25 cellular contexts compared by ENCODE assay signal in the genomic region with DNA sequence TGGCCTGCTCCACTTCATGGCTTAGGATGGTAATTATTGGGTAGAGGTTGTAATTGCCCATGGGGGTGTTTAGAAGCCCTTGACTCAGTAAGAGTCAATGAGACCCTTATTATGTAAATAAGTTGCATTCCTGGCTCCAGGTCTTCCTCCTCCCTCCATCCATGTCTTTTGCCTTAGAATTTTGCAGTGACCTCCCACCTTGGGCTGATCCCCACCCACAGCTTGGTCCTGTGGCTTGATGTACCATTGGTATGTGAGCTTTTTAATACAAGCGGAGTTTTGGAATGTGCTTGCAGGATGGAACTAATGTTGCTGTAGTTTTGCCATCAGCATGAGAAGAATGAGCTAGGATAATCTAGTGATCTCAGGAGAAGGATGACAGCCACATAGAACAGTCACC.
DNase-seq lines count a peak whose midpoint lies in the region; ATAC-seq and TF ChIP-seq lines count a peak whose summit lies in the region.
"Had no signal": no experiment of that assay in that cellular context is flagged by ENCODE, and none has a peak within 500 bp of the region (broad histone marks: within the 10 kb centered on the region; RNA-seq: fewer than 3 reads in every experiment).

No MANE protein-coding gene starts in this region.

- no peak overlapping the region for H3K18ac ChIP-seq in trophoblast cell (ENCODE audit: low read length)

- peak overlapping the region in 1 of 4 donors; percentile 6 for H3K4me3 Mint-ChIP-seq in CD4-positive, CD25-positive, alpha-beta regulatory T cell
- no peak overlapping the region for H3K4me3 Mint-ChIP-seq in activated CD4-positive, alpha-beta T cell treated with anti-CD3 and anti-CD28 coated beads, Interleukin-2, amount 10 ng/mL, durations not matched to agents 7 days and 5 days
- H3K4me3 Mint-ChIP-seq: activated naive CD8-positive, alpha-beta T cell had no signal

- H3K4me1 ChIP-seq in CD4-positive, CD25-positive, alpha-beta regulatory T cell (ENCODE audit: control insufficient read depth, insufficient read depth, low read length, poor library complexity, severe bottlenecking): peaks cover 21% of the 10 kb centered on the region
- H3K4me1 ChIP-seq in HUES48 (ENCODE audit: control insufficient read depth, insufficient read depth, low read length) (peaks cover 18% of the 10 kb centered on the region), fibroblast of lung (ENCODE audit: control insufficient read depth, extremely low read depth, insufficient read depth, low read length) (peaks cover 14% of the 10 kb centered on the region), trophoblast cell (ENCODE audit: control insufficient read depth in 1 of 2, insufficient read depth in 2 of 2, low read length in 2 of 2) (peaks cover 17 to 33% of the 10 kb centered on the region in 2 experiments)

- H2AK5ac ChIP-seq in trophoblast cell (ENCODE audit: low read length): no peak overlapping the region

- no peak overlapping the region for H3K4me3 ChIP-seq in CD4-positive, CD25-positive, alpha-beta regulatory T cell (ENCODE audit: low read depth, low read length)
- H3K4me3 ChIP-seq in HUES48 (ENCODE audit: low read depth, low read length) (no peak overlapping the region), fibroblast of lung (replicated peaks in 1 of 4; ENCODE audit: control extremely low read depth in 1 of 4, insufficient read depth in 1 of 4, low read depth in 3 of 4, low read length in 4 of 4) (no peak overlapping the region), trophoblast cell (ENCODE audit: low read depth, low read length) (no peak overlapping the region)
- H3K4me3 ChIP-seq: GM12878, ovary had no signal

- DNase-seq in CD4-positive, CD25-positive, alpha-beta regulatory T cell: no peak
- DNase-seq in fibroblast of lung (ENCODE audit: low read depth in 2 of 2) (peak in 1 of 2 donors; percentile 42), trophoblast cell (peak in 1 of 2 donors; percentile 65), posterior vena cava (ENCODE audit: low spot score) (no peak), NOMO-1 treated with DMSO at 0.1 percent for 48 hours (lab: John Stamatoyannopoulos, UW; ENCODE audit: unreplicated experiment) (no peak)
- no peak for DNase-seq in activated CD4-positive, alpha-beta T cell treated with anti-CD3 and anti-CD28 coated beads, Interleukin-2, amount 10 ng/mL, durations not matched to agents 7 days and 5 days
- DNase-seq: activated CD4-positive, alpha-beta T cell treated with anti-CD3 and anti-CD28 coated beads, Interleukin-2, amount 50 U/mL, for 48 hours; Calu3; central memory CD4-positive, alpha-beta T cell; DND-41; NCI-H1105 treated with DMSO at 0.1 percent for 48 hours; NCI-H2029; NCI-H345; NCI-H82; ovary; PC-3; Right ventricle myocardium superior had no signal

- H4K12ac ChIP-seq in trophoblast cell (ENCODE audit: low read depth, low read length): no peak overlapping the region

- no CpG with 5 or more reads among the region's 1 CpG for WGBS in trophoblast cell (ENCODE audit: extremely low coverage, insufficient coverage, insufficient read length)

- peak overlapping the region; percentile 71 for H3K27ac ChIP-seq in CD4-positive, CD25-positive, alpha-beta regulatory T cell (ENCODE audit: insufficient read depth, low read length, poor library complexity, severe bottlenecking)
- H3K27ac ChIP-seq in HUES48 (ENCODE audit: low read depth, low read length) (peak overlapping the region; percentile 73), fibroblast of lung (ENCODE audit: insufficient read depth, low read length) (peak overlapping the region; percentile 64), trophoblast cell (ENCODE audit: low read depth, low read length) (peak overlapping the region; percentile 28)
- H3K27ac ChIP-seq: C4-2B, ovary had no signal

- peaks cover 16% of the 10 kb centered on the region for H3K36me3 ChIP-seq in CD4-positive, CD25-positive, alpha-beta regulatory T cell (ENCODE audit: control insufficient read depth, insufficient read depth, low read length)
- H3K36me3 ChIP-seq in HUES48 (ENCODE audit: control insufficient read depth, insufficient read depth, low read length): peaks cover 24% of the 10 kb centered on the region
- peaks cover 2% of the 10 kb centered on the region for H3K36me3 ChIP-seq in fibroblast of lung (ENCODE audit: control insufficient read depth, insufficient read depth, low read length)
- H3K36me3 ChIP-seq in trophoblast cell (ENCODE audit: control insufficient read depth in 1 of 2, insufficient read depth in 2 of 2, low read length in 2 of 2): peaks cover 5 to 9% of the 10 kb centered on the region in 2 experiments
- H3K36me3 ChIP-seq: ovary had no signal

- H4K91ac ChIP-seq in trophoblast cell (ENCODE audit: low read depth, low read length): no peak overlapping the region

- CTCF ChIA-PET in activated CD4-positive, alpha-beta T cell treated with anti-CD3 and anti-CD28 coated beads, Interleukin-2, amount 10 ng/mL, durations not matched to agents 7 days and 5 days (lab: Charles Lee): interaction anchor here (1.2 to 2.0 kb wide), 3 partner anchors 16 to 83 kb away, joined by 3 to 7 read pairs (median 7); a partner anchor contains a TSS

- H3K4me2 ChIP-seq in fibroblast of lung (ENCODE audit: extremely low read depth, insufficient read depth, low read length): no peak overlapping the region
- no peak overlapping the region for H3K4me2 ChIP-seq in trophoblast cell (ENCODE audit: low read length)

- peaks cover 0 to 2% (median 0%) of the 10 kb centered on the region in 7 donors for H3K9me3 Mint-ChIP-seq in CD4-positive, CD25-positive, alpha-beta regulatory T cell
- H3K9me3 Mint-ChIP-seq in activated CD4-positive, alpha-beta T cell treated with anti-CD3 and anti-CD28 coated beads, Interleukin-2, amount 10 ng/mL, durations not matched to agents 7 days and 5 days: no peaks in the 10 kb centered on the region
- H3K9me3 Mint-ChIP-seq: activated T-helper 2 cell treated with anti-CD3 and anti-CD28 coated beads, Interferon-gamma antibody, Interleukin-2, Interleukin-4, amounts not matched to agents 10 μg/mL and 5 μg/mL and 100 μg/mL, durations not matched to agents 14 hours and 24 hours and 36 hours; natural killer cell treated with Interleukin-12 subunit alpha and Interleukin-12 subunit beta and Interleukin-15 and Interleukin-18, amount 100 ng/mL, for 72 hours had no signal

- POLR2A ChIA-PET in activated CD4-positive, alpha-beta T cell treated with anti-CD3 and anti-CD28 coated beads, Interleukin-2, amount 10 ng/mL, durations not matched to agents 7 days and 5 days (lab: Charles Lee): no interaction called here

- peak overlapping the region; percentile 70 for H3K4ac ChIP-seq in trophoblast cell (ENCODE audit: low read depth, low read length)

- no peaks in the 10 kb centered on the region for H3K27me3 Mint-ChIP-seq in CD4-positive, CD25-positive, alpha-beta regulatory T cell
- no peaks in the 10 kb centered on the region for H3K27me3 Mint-ChIP-seq in activated CD4-positive, alpha-beta T cell treated with anti-CD3 and anti-CD28 coated beads, Interleukin-2, amount 10 ng/mL, durations not matched to agents 7 days and 5 days
- H3K27me3 Mint-ChIP-seq: activated naive CD8-positive, alpha-beta T cell; natural killer cell treated with Interleukin-12 subunit alpha and Interleukin-12 subunit beta and Interleukin-15 and Interleukin-18, amount 100 ng/mL, for 72 hours had no signal

- H3K27me3 ChIP-seq in CD4-positive, CD25-positive, alpha-beta regulatory T cell (ENCODE audit: control insufficient read depth, insufficient read depth, low read length): no peaks in the 10 kb centered on the region
- H3K27me3 ChIP-seq in HUES48 (ENCODE audit: control insufficient read depth, insufficient read depth, low read length): no peaks in the 10 kb centered on the region
- no peaks in the 10 kb centered on the region for H3K27me3 ChIP-seq in fibroblast of lung (ENCODE audit: control insufficient read depth, insufficient read depth, low read length)
- H3K27me3 ChIP-seq in trophoblast cell (ENCODE audit: insufficient read depth, low read length): no peaks in the 10 kb centered on the region
- H3K27me3 ChIP-seq: ovary had no signal

- no peak overlapping the region for H3K14ac ChIP-seq in trophoblast cell (ENCODE audit: low read length)

- intact Hi-C loops in posterior vena cava (cut with DNase I): no loop called here

- peaks cover 65% of the 10 kb centered on the region for H3K79me2 ChIP-seq in fibroblast of lung (ENCODE audit: control insufficient read depth, insufficient read depth, low read length)
- H3K79me2 ChIP-seq in trophoblast cell (ENCODE audit: control insufficient read depth, insufficient read depth, low read length, poor library complexity): peaks cover 2% of the 10 kb centered on the region

- no peak for TF ChIP-seq CTCF in fibroblast of lung (conservative IDR thresholded peaks at IDR 0.05 in 1 of 2, IDR thresholded peaks at IDR 0.05 in 1 of 2; ENCODE audit: low read depth in 1 of 2, low read length in 2 of 2)

- H2BK120ac ChIP-seq in trophoblast cell (ENCODE audit: insufficient read depth, low read length, poor library complexity): no peak overlapping the region

- peaks cover 20% of the 10 kb centered on the region for H3K36me3 Mint-ChIP-seq in CD4-positive, CD25-positive, alpha-beta regulatory T cell
- peaks cover 38% of the 10 kb centered on the region for H3K36me3 Mint-ChIP-seq in activated CD4-positive, alpha-beta T cell treated with anti-CD3 and anti-CD28 coated beads, Interleukin-2, amount 10 ng/mL, durations not matched to agents 7 days and 5 days (ENCODE audit: low read depth)

- no peaks in the 10 kb centered on the region for H3K9me3 ChIP-seq in CD4-positive, CD25-positive, alpha-beta regulatory T cell (ENCODE audit: control insufficient read depth in 2 of 2, low read length in 2 of 2)
- 0 out of 2 replicates have a peak, but pooled peaks cover 7% of the 10 kb centered on the region for H3K9me3 ChIP-seq in HUES48 (ENCODE audit: control insufficient read depth, insufficient read depth, low read length)
- no peaks in the 10 kb centered on the region for H3K9me3 ChIP-seq in fibroblast of lung (ENCODE audit: control insufficient read depth, insufficient read depth, low read depth, low read length)
- H3K9me3 ChIP-seq in trophoblast cell (ENCODE audit: insufficient read depth, low read depth, low read length): no peaks in the 10 kb centered on the region
- H3K9me3 ChIP-seq: ovary had no signal

- ATAC-seq in CD4-positive, CD25-positive, alpha-beta regulatory T cell (ENCODE audit: low read depth in 2 of 2): no peak
- no peak for ATAC-seq in HG03045 (IDR thresholded peaks at IDR 0.05; ENCODE audit: unreplicated experiment)
- ATAC-seq: GM12878; left lobe of liver; natural killer cell treated with Interleukin-12 subunit alpha and Interleukin-12 subunit beta and Interleukin-15 and Interleukin-18, amount 100 ng/mL, for 72 hours; PC-3 had no signal

- no peak overlapping the region for H2BK12ac ChIP-seq in trophoblast cell (ENCODE audit: low read length)

- H2AFZ ChIP-seq in fibroblast of lung (ENCODE audit: low read length) (no peak overlapping the region), trophoblast cell (ENCODE audit: insufficient read depth, low read length, poor library complexity) (no peak overlapping the region)

- H3K9ac ChIP-seq in HUES48 (ENCODE audit: low read depth, low read length): no peak overlapping the region
- H3K9ac ChIP-seq in fibroblast of lung (ENCODE audit: insufficient read depth, low read length): no peak overlapping the region
- no peak overlapping the region for H3K9ac ChIP-seq in trophoblast cell (ENCODE audit: low read length)

- no peak overlapping the region for H3K23ac ChIP-seq in trophoblast cell (ENCODE audit: low read length)

- peaks cover 7% of the 10 kb centered on the region for H3K79me1 ChIP-seq in trophoblast cell (ENCODE audit: low read length)

- no peak overlapping the region for H2BK5ac ChIP-seq in trophoblast cell (ENCODE audit: low read depth, low read length, poor library complexity)

- H3K27ac Mint-ChIP-seq in CD4-positive, CD25-positive, alpha-beta regulatory T cell: peak overlapping the region in 2 of 3 donors; percentile 77 to 91
- H3K27ac Mint-ChIP-seq in activated CD4-positive, alpha-beta T cell treated with anti-CD3 and anti-CD28 coated beads, Interleukin-2, amount 10 ng/mL, durations not matched to agents 7 days and 5 days: no peak overlapping the region
- H3K27ac Mint-ChIP-seq: activated naive CD8-positive, alpha-beta T cell had no signal

- H4K8ac ChIP-seq in trophoblast cell (ENCODE audit: low read depth, low read length): no peak overlapping the region

- peaks cover 31 to 75% (median 36%) of the 10 kb centered on the region in 4 donors for H3K4me1 Mint-ChIP-seq in CD4-positive, CD25-positive, alpha-beta regulatory T cell
- peaks cover 26% of the 10 kb centered on the region for H3K4me1 Mint-ChIP-seq in activated CD4-positive, alpha-beta T cell treated with anti-CD3 and anti-CD28 coated beads, Interleukin-2, amount 10 ng/mL, durations not matched to agents 7 days and 5 days

- no peaks in the 10 kb centered on the region for H4K20me1 ChIP-seq in fibroblast of lung (ENCODE audit: control insufficient read depth, extremely low read depth, insufficient read depth, low read length)
